In the genomic region with DNA sequence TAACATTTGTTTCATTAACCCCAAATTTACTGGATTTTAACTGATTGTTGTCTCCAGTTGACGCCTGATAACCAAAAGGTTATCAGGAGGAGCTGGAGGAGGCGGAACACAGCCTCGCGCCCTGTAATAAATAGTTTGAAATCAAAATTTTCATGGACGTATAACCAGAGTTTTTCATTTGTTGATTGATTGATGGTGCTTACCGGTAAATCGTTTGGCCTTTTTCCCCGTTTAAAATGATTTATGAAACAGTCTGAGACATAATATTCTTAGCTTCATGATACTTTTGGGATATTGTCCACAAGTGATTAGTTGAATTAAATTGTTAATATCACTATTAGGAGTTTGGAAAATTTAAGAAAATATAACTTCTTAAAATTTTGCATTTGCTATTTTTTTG, we compare ENCODE assay signal across 12 cellular contexts. TPM values are rescaled to one million over a fixed set of nuclear protein-coding genes. Genes with fewer than 3 reads are reported as not detected.
DNase-seq lines count a peak whose midpoint lies in the region; ATAC-seq, FAIRE-seq and TF ChIP-seq lines count a peak whose summit lies in the region.
"Had no signal": no experiment of that assay in that cellular context is flagged by ENCODE, and none has a peak within 500 bp of the region (broad histone marks: within the 10 kb centered on the region; RNA-seq: fewer than 3 reads in every experiment).

No MANE protein-coding gene starts in this region.

- DNase-seq in cardiac muscle cell (ENCODE audit: low read depth in 1 of 2, low spot score in 1 of 2) (no peak), Right ventricle myocardium superior (no peak), adipocyte (ENCODE audit: low read depth) (no peak), left lung (no peak), type B pancreatic cell (ENCODE audit: extremely low spot score, unreplicated experiment) (no peak), inferior parietal cortex (ENCODE audit: extremely low spot score) (no peak), DMS153 treated with DMSO at 0.1 percent for 48 hours (lab: John Stamatoyannopoulos, UW; ENCODE audit: unreplicated experiment) (no peak), GM12891 (ENCODE audit: insufficient read length, low spot score) (no peak)
- DNase-seq: central memory CD4-positive, alpha-beta T cell; H9 had no signal

- H3K4me1 Mint-ChIP-seq in type B pancreatic cell (ENCODE audit: unreplicated experiment), result peaks cover 17% of the 10 kb centered on the region

- no peaks in the 10 kb centered on the region for H3K27me3 ChIP-seq in cardiac muscle cell
- no peaks in the 10 kb centered on the region for H3K27me3 ChIP-seq in adipocyte (replicated peaks; ENCODE audit: control insufficient read depth, insufficient read depth, low read length)
- no peaks in the 10 kb centered on the region for H3K27me3 ChIP-seq in left lung

- H3K9me3 Mint-ChIP-seq in type B pancreatic cell, result no peaks in the 10 kb centered on the region
- H3K9me3 Mint-ChIP-seq: H9 had no signal

- H3K36me3 ChIP-seq in cardiac muscle cell (no peaks in the 10 kb centered on the region), adipocyte (ENCODE audit: control insufficient read depth, insufficient read depth, low read length, severe bottlenecking) (no peaks in the 10 kb centered on the region), left lung (no peaks in the 10 kb centered on the region)

- TF ChIP-seq POLR2A in GM12891 (IDR thresholded peaks at IDR 0.05; ENCODE audit: low read depth, low read length), result no peak

- intact Hi-C loops in Right ventricle myocardium superior (cut with DNase I) (no loop called here), left lung (cut with DNase I) (no loop called here)

- TF ChIP-seq CTCF in cardiac muscle cell (IDR thresholded peaks at IDR 0.05; ENCODE audit: low read depth, low read length) (no peak), left lung (IDR thresholded peaks at IDR 0.05) (no peak), type B pancreatic cell (conservative IDR thresholded peaks at IDR 0.05) (no peak)

- H3K27ac ChIP-seq in cardiac muscle cell (peak overlapping the region; percentile 90), left lung (peak overlapping the region; percentile 95 to 97)

- H3K4me3 ChIP-seq in cardiac muscle cell (no peak overlapping the region), adipocyte (ENCODE audit: low read length) (peak overlapping the region; percentile 94), left lung (no peak overlapping the region)
- H3K4me3 ChIP-seq: lung had no signal

- H3K4me3 Mint-ChIP-seq in type B pancreatic cell, result peak overlapping the region; percentile 92

- H3K9me3 ChIP-seq in cardiac muscle cell (ENCODE audit: low read depth) (no peaks in the 10 kb centered on the region), adipocyte (ENCODE audit: control insufficient read depth, low read length) (no peaks in the 10 kb centered on the region), left lung (no peaks in the 10 kb centered on the region)

- ATAC-seq in Right ventricle myocardium superior (ENCODE audit: poor library complexity) (no peak), left lung (no peak)
- ATAC-seq: sciatic nerve had no signal

- H3K4me1 ChIP-seq in cardiac muscle cell (ENCODE audit: low read depth), result peaks cover 26% of the 10 kb centered on the region
- H3K4me1 ChIP-seq in adipocyte (ENCODE audit: control insufficient read depth, insufficient read depth, low read length), result peaks cover 50% of the 10 kb centered on the region
- H3K4me1 ChIP-seq in left lung, result peaks cover 15 to 36% of the 10 kb centered on the region in 2 donors

- H3K27ac Mint-ChIP-seq in type B pancreatic cell, result no peak overlapping the region
- H3K27ac Mint-ChIP-seq: H9 had no signal

- no peak for FAIRE-seq in GM12891 (lab: Jason Lieb, UNC)

- no peaks in the 10 kb centered on the region for H3K36me3 Mint-ChIP-seq in type B pancreatic cell

- H3K27me3 Mint-ChIP-seq in type B pancreatic cell, result no peaks in the 10 kb centered on the region

- peak overlapping the region; percentile 99 for H3K9ac ChIP-seq in adipocyte (ENCODE audit: low read length)

TF ChIP-seq in GM12891, 5 proteins besides CTCF, POLR2A, EP300 and RAD21:
- TF ChIP-seq POLR2AphosphoS5 (IDR thresholded peaks at IDR 0.05; ENCODE audit: low read depth, low read length) (no peak), TAF1 (IDR thresholded peaks at IDR 0.05; ENCODE audit: low read depth, low read length) (no peak), POU2F2 (IDR thresholded peaks at IDR 0.05; ENCODE audit: low read depth, low read length) (no peak), SPI1 (IDR thresholded peaks at IDR 0.05; ENCODE audit: low read depth, low read length) (no peak), PAX5 (IDR thresholded peaks at IDR 0.05; ENCODE audit: insufficient read depth, low read length, severe bottlenecking) (no peak)

RNA-seq across cellular contexts. Expression of a gene that starts 1.7 kb away (rescaled TPM):
- 52.0 and 57.0 TPM in 2 replicates for total RNA-seq in cardiac muscle cell
- 32.9 and 47.0 TPM in 2 replicates for polyA plus RNA-seq in cardiac muscle cell
- 28.7 TPM for total RNA-seq in Right ventricle myocardium superior
- 10 to 100 TPM; 39.8 to 43.1 TPM for total RNA-seq in left lung
- 46.1 and 51.0 TPM in 2 replicates for total RNA-seq in type B pancreatic cell (ENCODE audit: low replicate concordance)
- polyA plus RNA-seq in GM12891 (2012; ENCODE audit: low read depth, missing spikeins), result 23.2 TPM
